Comparison of ENCODE assay signal across 19 cellular contexts in the genomic region with DNA sequence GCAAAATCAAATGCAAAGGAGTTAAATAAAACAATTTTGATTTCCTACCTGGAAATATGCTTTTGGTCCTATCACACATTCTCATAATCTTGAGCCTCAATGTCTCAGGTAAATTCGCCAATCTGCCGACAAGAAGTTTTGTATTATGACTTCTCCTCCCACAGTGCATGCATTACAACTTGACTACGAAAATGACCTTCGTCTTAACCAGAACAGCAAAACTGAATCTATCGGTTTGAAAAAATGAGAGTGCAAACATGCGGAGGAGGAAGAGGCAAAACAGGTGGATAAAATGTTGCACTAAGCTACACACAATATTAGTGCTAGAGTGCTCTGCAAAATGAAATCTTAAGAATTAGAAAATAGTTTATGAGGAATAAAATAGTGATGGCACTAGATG. TPM values are rescaled to one million over a fixed set of nuclear protein-coding genes. Genes with fewer than 3 reads are reported as not detected.
A peak's percentile ranks its signal among the peaks of the same experiment; 100 is the strongest.
DNase-seq lines count a peak whose midpoint lies in the region; ATAC-seq and TF ChIP-seq lines count a peak whose summit lies in the region.
"Had no signal": no experiment of that assay in that cellular context is flagged by ENCODE, and none has a peak within 500 bp of the region (broad histone marks: within the 10 kb centered on the region; RNA-seq: fewer than 3 reads in every experiment).

No MANE protein-coding gene starts in this region.

- peak overlapping the region; percentile 81 for H3K4me3 Mint-ChIP-seq in CD4-positive, alpha-beta T cell
- peak overlapping the region; percentile 7 for H3K4me3 Mint-ChIP-seq in activated CD8-positive, alpha-beta T cell treated with anti-CD3 and anti-CD28 coated beads, Interleukin-2, amount 10 ng/mL, durations not matched to agents 7 days and 5 days
- no peak overlapping the region for H3K4me3 Mint-ChIP-seq in memory B cell
- H3K4me3 Mint-ChIP-seq: nephron progenitor cell had no signal

- peaks cover 8% of the 10 kb centered on the region for H3K36me3 Mint-ChIP-seq in CD4-positive, alpha-beta T cell (ENCODE audit: low read depth)
- peaks cover 13% of the 10 kb centered on the region for H3K36me3 Mint-ChIP-seq in activated CD8-positive, alpha-beta T cell treated with anti-CD3 and anti-CD28 coated beads, Interleukin-2, amount 10 ng/mL, durations not matched to agents 7 days and 5 days (ENCODE audit: low read depth)
- peaks cover 5% of the 10 kb centered on the region for H3K36me3 Mint-ChIP-seq in memory B cell

- peaks cover 23 to 52% (median 37%) of the 10 kb centered on the region in 10 experiments for H3K4me1 ChIP-seq in BLaER1 treated with 17β-estradiol and CSF1 and Interleukin-3, amounts not matched to agents 10 nM and 100 nM
- H3K4me1 ChIP-seq in SJCRH30 = peaks cover 18% of the 10 kb centered on the region
- H3K4me1 ChIP-seq: testis had no signal

- ATAC-seq in CD4-positive, alpha-beta T cell (ENCODE audit: poor library complexity) = no peak
- ATAC-seq in activated CD8-positive, alpha-beta T cell treated with anti-CD3 and anti-CD28 coated beads, Interleukin-2, amount 10 ng/mL, durations not matched to agents 7 days and 5 days = no peak
- ATAC-seq in memory B cell (ENCODE audit: low read depth) = no peak
- ATAC-seq: heart right ventricle, psoas muscle had no signal

- no peaks in the 10 kb centered on the region for H3K9me3 Mint-ChIP-seq in CD4-positive, alpha-beta T cell
- H3K9me3 Mint-ChIP-seq in activated CD8-positive, alpha-beta T cell treated with anti-CD3 and anti-CD28 coated beads, Interleukin-2, amount 10 ng/mL, durations not matched to agents 7 days and 5 days (ENCODE audit: insufficient read depth) = no peaks in the 10 kb centered on the region
- H3K9me3 Mint-ChIP-seq in memory B cell = no peaks in the 10 kb centered on the region
- H3K9me3 Mint-ChIP-seq: nephron progenitor cell had no signal

- no peaks in the 10 kb centered on the region for H3K27me3 Mint-ChIP-seq in CD4-positive, alpha-beta T cell
- H3K27me3 Mint-ChIP-seq in activated CD8-positive, alpha-beta T cell treated with anti-CD3 and anti-CD28 coated beads, Interleukin-2, amount 10 ng/mL, durations not matched to agents 7 days and 5 days (ENCODE audit: low read depth) = no peaks in the 10 kb centered on the region
- H3K27me3 Mint-ChIP-seq in memory B cell = no peaks in the 10 kb centered on the region

- no peak overlapping the region for H3K27ac Mint-ChIP-seq in CD4-positive, alpha-beta T cell
- H3K27ac Mint-ChIP-seq in activated CD8-positive, alpha-beta T cell treated with anti-CD3 and anti-CD28 coated beads, Interleukin-2, amount 10 ng/mL, durations not matched to agents 7 days and 5 days = peak overlapping the region; percentile 14
- peak overlapping the region; percentile 93 for H3K27ac Mint-ChIP-seq in memory B cell
- H3K27ac Mint-ChIP-seq: nephron progenitor cell had no signal

- H3K4me2 ChIP-seq in BLaER1 treated with 17β-estradiol and CSF1 and Interleukin-3, amounts not matched to agents 10 nM and 100 nM = peak overlapping the region in 6 of 11 experiments; percentile 66 to 83 (median 80); a peak in 8 of 22 replicates

- H3K36me3 ChIP-seq in BLaER1 treated with 17β-estradiol and CSF1 and Interleukin-3, amounts not matched to agents 10 nM and 100 nM = peaks cover 0 to 32% (median 12%) of the 10 kb centered on the region in 11 experiments; a peak in 13 of 22 replicates
- no peaks in the 10 kb centered on the region for H3K36me3 ChIP-seq in SJCRH30
- H3K36me3 ChIP-seq: heart right ventricle, lower lobe of right lung had no signal

- no peak overlapping the region for H3K4me3 ChIP-seq in BLaER1 treated with 17β-estradiol and CSF1 and Interleukin-3, amounts not matched to agents 10 nM and 100 nM
- H3K4me3 ChIP-seq in SJCRH30 = no peak overlapping the region
- H3K4me3 ChIP-seq: heart right ventricle, lower lobe of right lung, psoas muscle, testis had no signal

- no peak overlapping the region for H3K9ac ChIP-seq in BLaER1 treated with 17β-estradiol and CSF1 and Interleukin-3, amounts not matched to agents 10 nM and 100 nM

- no peak for DNase-seq in CD4-positive, alpha-beta T cell
- DNase-seq in activated CD8-positive, alpha-beta T cell treated with anti-CD3 and anti-CD28 coated beads, Interleukin-2, amount 10 ng/mL, durations not matched to agents 7 days and 5 days = no peak
- DNase-seq in memory B cell (ENCODE audit: low spot score in 2 of 2) (no peak), SJCRH30 (no peak), HuH-7.5 (ENCODE audit: low spot score) (no peak)
- no peak for DNase-seq in activated effector memory CD4-positive, alpha-beta T cell treated with Interleukin-2 at 50 U/mL for 16 hours
- DNase-seq: aorta; heart right ventricle; Kasumi-1; lower lobe of right lung; NCI-H1417; nephron progenitor cell; psoas muscle; SHP77 treated with DMSO at 0.1 percent for 48 hours; small intestine; stimulated activated CD4-positive, alpha-beta T cell treated with anti-CD3 and anti-CD28 coated beads, Interleukin-4, amount 100 ng/mL, for 4 hours; T1000; testis had no signal

- peaks cover 0 to 15% (median 7%) of the 10 kb centered on the region in 11 experiments; a peak in 11 of 22 replicates for H3K9me3 ChIP-seq in BLaER1 treated with 17β-estradiol and CSF1 and Interleukin-3, amounts not matched to agents 10 nM and 100 nM (replicated peaks in 1 of 11)
- no peaks in the 10 kb centered on the region for H3K9me3 ChIP-seq in CD4-positive, alpha-beta T cell (ENCODE audit: control insufficient read depth, low read length)
- no peaks in the 10 kb centered on the region for H3K9me3 ChIP-seq in SJCRH30 (replicated peaks)
- H3K9me3 ChIP-seq: heart right ventricle, lower lobe of right lung, psoas muscle, testis had no signal

- H3K27ac ChIP-seq in BLaER1 treated with 17β-estradiol and CSF1 and Interleukin-3, amounts not matched to agents 10 nM and 100 nM = peak overlapping the region in 4 of 11 experiments; percentile 24 to 90 (median 80); a peak in 6 of 22 replicates
- H3K27ac ChIP-seq in CD4-positive, alpha-beta T cell (ENCODE audit: low read depth, low read length) = peak overlapping the region; percentile 86
- H3K27ac ChIP-seq in SJCRH30 = no peak overlapping the region
- H3K27ac ChIP-seq: lower lobe of right lung, testis had no signal

- peaks cover 0 to 9% (median 0%) of the 10 kb centered on the region in 11 experiments; a peak in 5 of 22 replicates for H4K20me1 ChIP-seq in BLaER1 treated with 17β-estradiol and CSF1 and Interleukin-3, amounts not matched to agents 10 nM and 100 nM

- POLR2A ChIA-PET in CD4-positive, alpha-beta T cell (lab: Charles Lee) = interaction anchor here (0.7 to 9.8 kb wide), 22 partner anchors 7 to 177 kb away, joined by 3 to 201 read pairs (median 6); a partner anchor contains a TSS
- POLR2A ChIA-PET in activated CD8-positive, alpha-beta T cell treated with anti-CD3 and anti-CD28 coated beads, Interleukin-2, amount 10 ng/mL, durations not matched to agents 7 days and 5 days (lab: Charles Lee) = interaction anchor here (0.8 to 3.0 kb wide), 10 partner anchors 8 to 75 kb away, joined by 3 to 24 read pairs (median 6); no protein-coding TSS in a partner anchor

- TF ChIP-seq CTCF in CD4-positive, alpha-beta T cell (IDR thresholded peaks at IDR 0.05) = no peak

- CTCF ChIA-PET in CD4-positive, alpha-beta T cell (lab: Charles Lee) = interaction anchor here (1.5 to 1.7 kb wide), 3 partner anchors 42 to 125 kb away, joined by 3 to 5 read pairs (median 4); no protein-coding TSS in a partner anchor
- CTCF ChIA-PET in activated CD8-positive, alpha-beta T cell treated with anti-CD3 and anti-CD28 coated beads, Interleukin-2, amount 10 ng/mL, durations not matched to agents 7 days and 5 days (lab: Charles Lee) = interaction anchor here (1.0 to 2.3 kb wide), 7 partner anchors 16 to 59 kb away, joined by 3 to 11 read pairs (median 4); no protein-coding TSS in a partner anchor

- peaks cover 16% of the 10 kb centered on the region for H3K4me1 Mint-ChIP-seq in CD4-positive, alpha-beta T cell (ENCODE audit: low read depth)
- H3K4me1 Mint-ChIP-seq in activated CD8-positive, alpha-beta T cell treated with anti-CD3 and anti-CD28 coated beads, Interleukin-2, amount 10 ng/mL, durations not matched to agents 7 days and 5 days (ENCODE audit: low read depth) = peaks cover 55% of the 10 kb centered on the region
- peaks cover 13% of the 10 kb centered on the region for H3K4me1 Mint-ChIP-seq in memory B cell

- intact Hi-C loops in CD4-positive, alpha-beta T cell (cut with DNase I, micrococcal nuclease) = loop anchor here in 1 of 2 experiments (1.0 to 2.0 kb wide), 6 partner anchors 12 to 51 kb away; no protein-coding TSS in a partner anchor

- no peaks in the 10 kb centered on the region for H3K27me3 ChIP-seq in BLaER1 treated with 17β-estradiol and CSF1 and Interleukin-3, amounts not matched to agents 10 nM and 100 nM
- no peaks in the 10 kb centered on the region for H3K27me3 ChIP-seq in CD4-positive, alpha-beta T cell (ENCODE audit: control insufficient read depth, insufficient read depth, low read length)
- no peaks in the 10 kb centered on the region for H3K27me3 ChIP-seq in SJCRH30
- H3K27me3 ChIP-seq: heart right ventricle, testis had no signal

RNA-seq across cellular contexts. Expression of a gene that starts 43.4 kb away (rescaled TPM):
- 10 to 100 TPM; 48.4 to 48.6 TPM for total RNA-seq in CD4-positive, alpha-beta T cell
- total RNA-seq in activated CD8-positive, alpha-beta T cell treated with anti-CD3 and anti-CD28 coated beads, Interleukin-2, amount 10 ng/mL, durations not matched to agents 7 days and 5 days = 10 to 100 TPM; 22.8 to 23.1 TPM
- total RNA-seq in SJCRH30 (2014; rRNA removed; shearing (Covaris generic)) = 8.2 and 11.6 TPM in 2 replicates
